ENCODE assay signal across 19 cellular contexts in the genomic region with DNA sequence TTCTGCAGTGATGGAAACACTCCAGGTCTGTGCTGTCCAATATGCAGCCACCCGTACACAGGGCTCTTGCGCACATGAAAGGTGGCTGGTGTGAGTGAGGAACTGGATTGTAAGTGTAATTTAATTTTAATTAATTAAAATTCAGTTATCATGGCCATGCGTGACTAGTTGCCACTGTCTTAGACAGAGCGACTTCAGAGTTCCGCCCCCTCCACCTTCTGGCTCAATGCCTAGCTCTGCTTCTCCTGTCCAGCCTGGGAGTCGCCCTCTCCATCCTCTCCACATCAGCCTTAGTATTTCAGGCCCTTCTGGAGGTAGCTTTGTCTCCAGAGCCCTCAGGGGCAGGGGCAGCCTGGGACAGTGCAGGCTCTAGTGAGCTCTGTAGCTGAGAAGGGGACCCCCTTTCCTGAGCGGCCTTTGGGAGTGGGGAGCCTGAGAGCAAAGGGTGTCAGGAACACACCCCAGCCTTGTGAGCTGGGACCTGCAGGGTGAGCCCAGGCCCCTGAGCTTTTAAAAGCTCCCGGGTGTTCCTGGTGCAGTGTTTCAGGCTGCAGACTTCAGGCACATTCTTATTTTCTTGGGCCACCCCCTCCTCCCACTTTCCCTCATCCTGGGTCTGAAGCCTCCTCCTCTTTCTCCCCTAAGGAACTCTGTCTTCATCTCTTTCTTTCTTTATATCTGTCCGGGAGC.
DNase-seq lines count a peak whose midpoint lies in the region; ATAC-seq and TF ChIP-seq lines count a peak whose summit lies in the region.
"Had no signal": no experiment of that assay in that cellular context is flagged by ENCODE, and none has a peak within 500 bp of the region (broad histone marks: within the 10 kb centered on the region; RNA-seq: fewer than 3 reads in every experiment).

No MANE protein-coding gene starts in this region.

- TF ChIP-seq CTCF in natural killer cell (IDR thresholded peaks at IDR 0.05) (no peak), glutamatergic neuron (IDR thresholded peaks at IDR 0.05; ENCODE audit: partially characterized antibody, unreplicated experiment) (no peak)

- peak overlapping the region; percentile 50 for H3K4me3 Mint-ChIP-seq in natural killer cell treated with Interleukin-12 subunit alpha and Interleukin-12 subunit beta and Interleukin-15 and Interleukin-18, amount 100 ng/mL, for 72 hours
- H3K4me3 Mint-ChIP-seq in natural killer cell (no peak overlapping the region), T-helper 17 cell (no peak overlapping the region), glutamatergic neuron (ENCODE audit: unreplicated experiment) (no peak overlapping the region)

- H3K9me3 Mint-ChIP-seq in natural killer cell treated with Interleukin-12 subunit alpha and Interleukin-12 subunit beta and Interleukin-15 and Interleukin-18, amount 100 ng/mL, for 72 hours = no peaks in the 10 kb centered on the region
- H3K9me3 Mint-ChIP-seq in natural killer cell (no peaks in the 10 kb centered on the region), glutamatergic neuron (ENCODE audit: unreplicated experiment) (no peaks in the 10 kb centered on the region)
- H3K9me3 Mint-ChIP-seq: CD8-positive, alpha-beta memory T cell had no signal

- H3K27ac Mint-ChIP-seq in natural killer cell treated with Interleukin-12 subunit alpha and Interleukin-12 subunit beta and Interleukin-15 and Interleukin-18, amount 100 ng/mL, for 72 hours = peak overlapping the region; percentile 26 to 61
- H3K27ac Mint-ChIP-seq in natural killer cell (no peak overlapping the region), T-helper 17 cell (peak overlapping the region; percentile 57), glutamatergic neuron (ENCODE audit: unreplicated experiment) (peak overlapping the region; percentile 45)

- H3K9me3 ChIP-seq in T-helper 17 cell (ENCODE audit: control insufficient read depth, low read length, poor library complexity, severe bottlenecking) = no peaks in the 10 kb centered on the region
- H3K9me3 ChIP-seq: ascending aorta, esophagus muscularis mucosa, gastroesophageal sphincter, prostate gland, spleen had no signal

- no peaks in the 10 kb centered on the region for H3K36me3 Mint-ChIP-seq in natural killer cell treated with Interleukin-12 subunit alpha and Interleukin-12 subunit beta and Interleukin-15 and Interleukin-18, amount 100 ng/mL, for 72 hours
- H3K36me3 Mint-ChIP-seq in natural killer cell (no peaks in the 10 kb centered on the region), T-helper 17 cell (ENCODE audit: low read depth) (peaks cover 3% of the 10 kb centered on the region), glutamatergic neuron (ENCODE audit: unreplicated experiment) (peaks cover 5% of the 10 kb centered on the region)
- H3K36me3 Mint-ChIP-seq: CD8-positive, alpha-beta memory T cell had no signal

- intact Hi-C loops in natural killer cell (cut with micrococcal nuclease) = no loop called here

- peaks cover 0 to 7% of the 10 kb centered on the region in 2 donors for H3K27me3 Mint-ChIP-seq in natural killer cell treated with Interleukin-12 subunit alpha and Interleukin-12 subunit beta and Interleukin-15 and Interleukin-18, amount 100 ng/mL, for 72 hours
- H3K27me3 Mint-ChIP-seq in natural killer cell (ENCODE audit: low read depth in 2 of 2) (no peaks in the 10 kb centered on the region), T-helper 17 cell (peaks cover 15% of the 10 kb centered on the region), glutamatergic neuron (ENCODE audit: unreplicated experiment) (peaks cover 4% of the 10 kb centered on the region)

- peaks cover 13 to 30% of the 10 kb centered on the region in 2 donors for H3K4me1 Mint-ChIP-seq in natural killer cell treated with Interleukin-12 subunit alpha and Interleukin-12 subunit beta and Interleukin-15 and Interleukin-18, amount 100 ng/mL, for 72 hours (ENCODE audit: low read depth in 2 of 2)
- H3K4me1 Mint-ChIP-seq in natural killer cell (peaks cover 20 to 32% of the 10 kb centered on the region in 2 donors), T-helper 17 cell (peaks cover 21% of the 10 kb centered on the region), glutamatergic neuron (ENCODE audit: low read depth, unreplicated experiment) (peaks cover 2% of the 10 kb centered on the region)

- no peak for ATAC-seq in natural killer cell treated with Interleukin-12 subunit alpha and Interleukin-12 subunit beta and Interleukin-15 and Interleukin-18, amount 100 ng/mL, for 72 hours
- no peak for ATAC-seq in natural killer cell
- no peak for ATAC-seq in T-helper 17 cell
- ATAC-seq in GM21360 (IDR thresholded peaks at IDR 0.05; ENCODE audit: unreplicated experiment) = no peak
- no peak for ATAC-seq in HG02642 (IDR thresholded peaks at IDR 0.05; ENCODE audit: poor library complexity, unreplicated experiment)
- ATAC-seq: gastroesophageal sphincter had no signal

- no peak for DNase-seq in natural killer cell treated with Interleukin-12 subunit alpha and Interleukin-12 subunit beta and Interleukin-15 and Interleukin-18, amount 100 ng/mL, for 72 hours (ENCODE audit: low spot score)
- no peak for DNase-seq in natural killer cell
- DNase-seq in T-helper 17 cell = no peak
- no peak for DNase-seq in glutamatergic neuron
- DNase-seq in COLO829 (ENCODE audit: low spot score) = no peak
- DNase-seq: activated CD4-positive, alpha-beta T cell treated with anti-CD3 and anti-CD28 coated beads, Interleukin-2, amount 50 U/mL, for 4 hours; CD8-positive, alpha-beta memory T cell; KBM-7; mesendoderm; NCI-H1092; NCI-H2081 treated with DMSO at 0.1 percent for 48 hours; NCI-H446 treated with DMSO at 0.1 percent for 48 hours; spleen had no signal

Comparison
In these comparisons a context has a peak if more than half of its experiments do, and no peak if none do; other contexts are left out.
1. H3K27ac Mint-ChIP-seq: peak in natural killer cell treated with Interleukin-12 subunit alpha and Interleukin-12 subunit beta and Interleukin-15 and Interleukin-18, amount 100 ng/mL, for 72 hours (2 of 2), T-helper 17 cell (single experiment) and glutamatergic neuron (single experiment); none in natural killer cell (0 of 2).